11 cellular contexts compared by ENCODE assay signal in the genomic region with DNA sequence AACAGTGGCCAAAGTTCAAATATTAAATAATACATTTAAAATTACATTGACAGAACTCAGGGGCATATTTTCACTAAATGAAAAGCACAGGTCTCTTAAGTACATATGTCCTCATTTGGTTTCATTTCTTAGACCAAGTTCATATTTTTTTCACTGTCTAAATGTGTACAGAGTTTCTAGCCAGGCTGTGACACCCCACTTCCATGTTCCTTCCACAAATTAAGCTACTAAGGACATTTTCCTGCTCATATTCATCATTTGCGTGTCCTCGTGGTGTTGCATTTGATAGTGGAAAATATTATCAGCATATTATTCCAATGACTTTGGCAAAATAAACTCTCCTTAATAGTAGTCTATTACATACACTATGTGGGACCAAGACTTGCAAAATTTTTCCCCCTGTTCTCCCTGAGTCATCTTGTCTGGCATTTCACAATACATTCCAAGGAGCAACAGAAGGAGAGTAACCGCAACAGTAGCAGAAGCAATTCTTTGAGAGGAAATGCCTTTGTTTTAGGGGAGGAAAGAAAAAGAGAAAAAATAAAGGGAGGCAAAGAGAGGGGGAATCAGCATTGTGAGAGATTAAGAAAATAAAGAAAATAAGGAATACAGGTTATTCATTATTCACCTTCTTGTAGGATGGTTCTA.
DNase-seq lines count a peak whose midpoint lies in the region; ATAC-seq and TF ChIP-seq lines count a peak whose summit lies in the region.
"Had no signal": no experiment of that assay in that cellular context is flagged by ENCODE, and none has a peak within 500 bp of the region (broad histone marks: within the 10 kb centered on the region; RNA-seq: fewer than 3 reads in every experiment).

No MANE protein-coding gene starts in this region.

- no peaks in the 10 kb centered on the region for H3K27me3 ChIP-seq in RWPE2 (ENCODE audit: insufficient read depth, poor library complexity, severe bottlenecking)
- H3K27me3 ChIP-seq in rectal smooth muscle tissue (ENCODE audit: control insufficient read depth, insufficient read depth, low read length), result no peaks in the 10 kb centered on the region
- H3K27me3 ChIP-seq in hepatocyte, result no peaks in the 10 kb centered on the region

- peak; percentile 95 for ATAC-seq in RWPE2 (ENCODE audit: low read depth)
- ATAC-seq in HG03196 (IDR thresholded peaks at IDR 0.05; ENCODE audit: unreplicated experiment), result no peak
- no peak for ATAC-seq in HG03159 (IDR thresholded peaks at IDR 0.05; ENCODE audit: unreplicated experiment)

- TF ChIP-seq CTCF in RWPE2 (IDR thresholded peaks at IDR 0.05; ENCODE audit: poor library complexity, severe bottlenecking) (no peak), fibroblast of the aortic adventitia (IDR thresholded peaks at IDR 0.05; ENCODE audit: insufficient read depth, low read length) (no peak), hepatocyte (IDR thresholded peaks at IDR 0.05; ENCODE audit: poor library complexity) (no peak)

- H3K9ac ChIP-seq in rectal smooth muscle tissue (ENCODE audit: low read length), result no peak overlapping the region

- no peak overlapping the region for H2AFZ ChIP-seq in hepatocyte

- peak overlapping the region; percentile 91 for H3K27ac ChIP-seq in RWPE2 (ENCODE audit: poor library complexity, severe bottlenecking)
- H3K27ac ChIP-seq in rectal smooth muscle tissue (ENCODE audit: low read depth, low read length), result peak overlapping the region; percentile 1
- no peak overlapping the region for H3K27ac ChIP-seq in hepatocyte
- H3K27ac ChIP-seq: epithelial cell of prostate had no signal

- H3K4me1 ChIP-seq in RWPE2 (ENCODE audit: insufficient read depth, poor library complexity, severe bottlenecking), result peaks cover 45% of the 10 kb centered on the region
- H3K4me1 ChIP-seq in rectal smooth muscle tissue (ENCODE audit: control insufficient read depth, insufficient read depth, low read length), result peaks cover 5% of the 10 kb centered on the region
- H3K4me1 ChIP-seq in hepatocyte (ENCODE audit: insufficient read depth), result no peaks in the 10 kb centered on the region

- H3K9me3 ChIP-seq in RWPE2 (ENCODE audit: severe bottlenecking) (no peaks in the 10 kb centered on the region), hepatocyte (ENCODE audit: low read depth) (no peaks in the 10 kb centered on the region)

- H3K4me3 ChIP-seq in RWPE2 (ENCODE audit: severe bottlenecking) (no peak overlapping the region), fibroblast of the aortic adventitia (ENCODE audit: low read depth, low read length) (peak overlapping the region; percentile 36), rectal smooth muscle tissue (ENCODE audit: low read length) (no peak overlapping the region), hepatocyte (no peak overlapping the region)

- H3K4me2 ChIP-seq in hepatocyte, result no peak overlapping the region

- DNase-seq in ELR (ENCODE audit: low read depth) (peak; percentile 93), RWPE2 (ENCODE audit: low spot score) (no peak), fibroblast of the aortic adventitia (ENCODE audit: low read depth) (peak; percentile 97), T1000 (lab: John Stamatoyannopoulos, UW) (no peak), hepatocyte (ENCODE audit: low spot score) (no peak)
- DNase-seq: DMS153, NCI-H1436 had no signal

- 87% methylated on average over 3 of the region's 3 CpGs for WGBS in hepatocyte (ENCODE audit: low lambda C conversion rate, missing lambda C conversion rate)

- no peaks in the 10 kb centered on the region for H3K79me2 ChIP-seq in hepatocyte

- no peaks in the 10 kb centered on the region for H3K9me2 ChIP-seq in hepatocyte (replicated peaks; ENCODE audit: insufficient read depth)

- no peaks in the 10 kb centered on the region for H4K20me1 ChIP-seq in hepatocyte (ENCODE audit: insufficient read depth, poor library complexity, severe bottlenecking)

- H3K36me3 ChIP-seq in RWPE2 (ENCODE audit: low read depth) (no peaks in the 10 kb centered on the region), rectal smooth muscle tissue (ENCODE audit: control insufficient read depth, insufficient read depth, low read length) (no peaks in the 10 kb centered on the region), hepatocyte (replicated peaks; ENCODE audit: insufficient read depth, low read depth) (no peaks in the 10 kb centered on the region)

Comparison
In these comparisons a context has a peak if more than half of its experiments do, and no peak if none do; other contexts are left out.
1. DNase-seq: peak in ELR (single experiment) and fibroblast of the aortic adventitia (single experiment); none in RWPE2 (single experiment), T1000 (single experiment) and hepatocyte (single experiment).